ENCODE assay signal across 10 cellular contexts in the genomic region with DNA sequence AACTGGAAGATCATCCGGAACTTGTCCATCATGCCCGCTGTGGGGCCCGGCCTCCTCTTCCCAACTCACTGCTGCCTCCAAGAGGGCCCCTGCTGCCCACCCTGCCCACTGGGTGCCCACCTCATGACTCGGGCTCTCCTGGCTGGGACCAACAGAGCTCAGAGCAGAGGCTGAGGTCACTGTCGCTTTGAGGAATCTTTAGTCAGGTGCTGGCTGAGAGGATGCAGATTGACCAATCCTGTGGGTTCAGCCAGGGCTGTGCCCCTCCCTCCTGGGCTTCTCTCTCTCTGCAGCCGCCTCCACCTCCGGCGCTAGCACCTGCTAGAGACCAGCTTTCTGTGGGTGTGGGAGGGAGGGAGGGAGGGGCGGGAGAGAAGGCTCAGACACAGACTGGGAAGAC. TPM values are rescaled to one million over a fixed set of nuclear protein-coding genes. Genes with fewer than 3 reads are reported as not detected.
A peak's percentile ranks its signal among the peaks of the same experiment; 100 is the strongest.
DNase-seq lines count a peak whose midpoint lies in the region; ATAC-seq and TF ChIP-seq lines count a peak whose summit lies in the region.
"Had no signal": no experiment of that assay in that cellular context is flagged by ENCODE, and none has a peak within 500 bp of the region (broad histone marks: within the 10 kb centered on the region; RNA-seq: fewer than 3 reads in every experiment).

A gene with protein sequence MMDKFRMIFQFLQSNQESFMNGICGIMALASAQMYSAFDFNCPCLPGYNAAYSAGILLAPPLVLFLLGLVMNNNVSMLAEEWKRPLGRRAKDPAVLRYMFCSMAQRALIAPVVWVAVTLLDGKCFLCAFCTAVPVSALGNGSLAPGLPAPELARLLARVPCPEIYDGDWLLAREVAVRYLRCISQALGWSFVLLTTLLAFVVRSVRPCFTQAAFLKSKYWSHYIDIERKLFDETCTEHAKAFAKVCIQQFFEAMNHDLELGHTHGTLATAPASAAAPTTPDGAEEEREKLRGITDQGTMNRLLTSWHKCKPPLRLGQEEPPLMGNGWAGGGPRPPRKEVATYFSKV (minus strand): TSS at position 181 of the 400 bp plus-strand sequence. CDS start 149 bp downstream, at position 32.

- no TSS peak for BruUV-seq in PC-9 (replicated peaks; lab: Mats Ljungman, UMichigan)

- H3K27me3 ChIP-seq in endodermal cell (ENCODE audit: control insufficient read depth, insufficient read depth, low read length, poor library complexity, severe bottlenecking), result no peaks in the 10 kb centered on the region
- H3K27me3 ChIP-seq in transverse colon, result no peaks in the 10 kb centered on the region
- no peaks in the 10 kb centered on the region for H3K27me3 ChIP-seq in PC-9 (ENCODE audit: insufficient read depth, low read depth)
- H3K27me3 ChIP-seq: SJSA1 had no signal

- H3K79me2 ChIP-seq in PC-9 (ENCODE audit: low read depth), result no peaks in the 10 kb centered on the region

- H3K4me3 Mint-ChIP-seq in endodermal cell, result no peak within 1 kb of the TSS

- H3K9ac ChIP-seq in endodermal cell (ENCODE audit: extremely low read depth, low read length, poor library complexity, severe bottlenecking), result no peak within 1 kb of the TSS

- ATAC-seq in GM21367 (IDR thresholded peaks at IDR 0.05; ENCODE audit: unreplicated experiment) (peak; percentile 62), HG02970 (IDR thresholded peaks at IDR 0.05; ENCODE audit: low FRiP score, unreplicated experiment) (no peak), HG02973 (IDR thresholded peaks at IDR 0.05; ENCODE audit: unreplicated experiment) (no peak)

- no peak within 1 kb of the TSS for H3K4me2 ChIP-seq in PC-9

- no peaks in the 10 kb centered on the region for H3K9me2 ChIP-seq in PC-9 (ENCODE audit: insufficient read depth)

- TF ChIP-seq POLR2A in transverse colon (IDR thresholded peaks at IDR 0.05), result no peak

- intact Hi-C loops in transverse colon (cut with DNase I; ENCODE audit: low total_unique reads) (no loop called here), PC-9 (cut with micrococcal nuclease; ENCODE audit: unreplicated experiment) (no loop called here)

- WGBS in endodermal cell (ENCODE audit: insufficient coverage in 1 of 2, insufficient read length in 1 of 2), 2 experiments, result 59 to 100% methylated on average over 3 to 8 of the region's 9 CpGs
- WGBS in transverse colon (ENCODE audit: low coverage in 1 of 2), 2 donors, result 63% methylated on average over 9 of the region's 9 CpGs; no CpG with 5 or more reads in 1 of the 2 donors

- H3K36me3 ChIP-seq in endodermal cell (ENCODE audit: control insufficient read depth, insufficient read depth, low read length), result no peaks in the 10 kb centered on the region
- H3K36me3 ChIP-seq in transverse colon, result no peaks in the 10 kb centered on the region
- H3K36me3 ChIP-seq in PC-9 (ENCODE audit: low read depth), result no peaks in the 10 kb centered on the region
- H3K36me3 ChIP-seq: SJSA1 had no signal

- H3K27ac Mint-ChIP-seq in endodermal cell, result no peak within 1 kb of the TSS

- H3K36me3 Mint-ChIP-seq in endodermal cell (ENCODE audit: low read depth), result no peaks in the 10 kb centered on the region

- POLR2A ChIA-PET in PC-9 (lab: Charles Lee; ENCODE audit: unreplicated experiment), result no interaction called here

- CTCF ChIA-PET in PC-9 (lab: Charles Lee), result no interaction called here

- no peaks in the 10 kb centered on the region for H3K4me1 Mint-ChIP-seq in endodermal cell

- no peaks in the 10 kb centered on the region for H3K9me3 Mint-ChIP-seq in endodermal cell

- DNase-seq in GM10266 (ENCODE audit: extremely low spot score) (peak; percentile 83), NCI-H1436 treated with DMSO at 0.1 percent for 48 hours (lab: John Stamatoyannopoulos, UW) (peak; percentile 17), endodermal cell (peak; percentile 91), transverse colon (no peak), PC-9 (no peak)

- H2AFZ ChIP-seq in PC-9, result no peak within 1 kb of the TSS

- TF ChIP-seq CTCF in GM10266 (IDR thresholded peaks at IDR 0.05; ENCODE audit: control insufficient read depth, insufficient read depth, low read depth, missing control alignments) (no peak), endodermal cell (conservative IDR thresholded peaks at IDR 0.05) (no peak), transverse colon (IDR thresholded peaks at IDR 0.05) (no peak), PC-9 (conservative IDR thresholded peaks at IDR 0.05) (no peak)

- no peak within 1 kb of the TSS for H3K27ac ChIP-seq in endodermal cell (ENCODE audit: low read depth, low read length)
- H3K27ac ChIP-seq in transverse colon, result no peak within 1 kb of the TSS
- no peak within 1 kb of the TSS for H3K27ac ChIP-seq in PC-9
- H3K27ac ChIP-seq: SJSA1 had no signal

- no peaks in the 10 kb centered on the region for H4K20me1 ChIP-seq in PC-9 (ENCODE audit: insufficient read depth)

- no peak within 1 kb of the TSS for H3K4me3 ChIP-seq in endodermal cell (ENCODE audit: low read length)
- H3K4me3 ChIP-seq in transverse colon, result no peak within 1 kb of the TSS
- no peak within 1 kb of the TSS for H3K4me3 ChIP-seq in PC-9
- H3K4me3 ChIP-seq: SJSA1 had no signal

- H3K4me1 ChIP-seq in endodermal cell (ENCODE audit: control insufficient read depth, insufficient read depth, low read length) (no peaks in the 10 kb centered on the region), transverse colon (no peaks in the 10 kb centered on the region), PC-9 (replicated peaks; ENCODE audit: insufficient read depth) (peaks cover 13% of the 10 kb centered on the region; the same call in 1 of the 2 replicates)
- H3K4me1 ChIP-seq: SJSA1 had no signal

- in situ Hi-C loops in transverse colon (cut with MboI; ENCODE audit: low pct_ligation_motif_present in 1 of 4, low pct_unique_long_range_greater_than_20kb in 1 of 4, low sequenced_read_pairs in 3 of 4), result no loop called here

- H3K9me3 ChIP-seq in endodermal cell (ENCODE audit: control insufficient read depth, low read length) (no peaks in the 10 kb centered on the region), transverse colon (no peaks in the 10 kb centered on the region), PC-9 (ENCODE audit: insufficient read depth, low read depth) (no peaks in the 10 kb centered on the region)
- H3K9me3 ChIP-seq: SJSA1 had no signal

- TF ChIP-seq EP300 in transverse colon (IDR thresholded peaks at IDR 0.05; ENCODE audit: low read depth), result no peak

- peaks cover 3% of the 10 kb centered on the region; the same call in 1 of the 2 replicates for H3F3A ChIP-seq in PC-9 (ENCODE audit: insufficient read depth, low read depth)

- no peaks in the 10 kb centered on the region for H3K27me3 Mint-ChIP-seq in endodermal cell (ENCODE audit: insufficient read depth)

RNA-seq across cellular contexts. Expression of the gene that starts here (rescaled TPM):
- total RNA-seq in endodermal cell, result not detected
- polyA plus RNA-seq in endodermal cell (2013, experiment 1 of 2), result not detected
- 0.08 TPM for polyA plus RNA-seq in endodermal cell (2013, experiment 2 of 2)
- total RNA-seq in transverse colon, result not detected
- total RNA-seq in PC-9 (2021), result not detected in 2 replicates
- total RNA-seq: SJSA1 had no signal
- polyA plus RNA-seq: keratinocyte had no signal

Comparison
In these comparisons a context has a peak if more than half of its experiments do, and no peak if none do; other contexts are left out.
1. Peak in DNase-seq in endodermal cell; RNA of the gene not detected or under 1 TPM.
2. DNase-seq: peak in GM10266 (single experiment) and NCI-H1436 treated with DMSO at 0.1 percent for 48 hours (single experiment); none in transverse colon (single experiment) and PC-9 (0 of 2).